In genomic region chr17:75978938-75979704, GRCh38 we compare ENCODE assay signal across 8 cellular contexts. TPM values are rescaled to one million over a fixed set of nuclear protein-coding genes. Genes with fewer than 3 reads are reported as not detected.
DNase-seq lines count a peak whose midpoint lies in the region; ATAC-seq, FAIRE-seq and TF ChIP-seq lines count a peak whose summit lies in the region.

Gene ACOX1 (minus strand): TSS chr17:75979166. CDS start chr17:75979073, 93 bp downstream.
Gene TEN1 (plus strand): TSS chr17:75979240. CDS start chr17:75986193, 6,953 bp downstream.

- no peaks in the 10 kb centered on the region for H3K9me2 ChIP-seq in OCI-LY1 (ENCODE audit: low read depth, low read length)

- H3K9me3 Mint-ChIP-seq in mesothelial cell of epicardium = no peaks in the 10 kb centered on the region

- H3K4me1 Mint-ChIP-seq in mesothelial cell of epicardium = peaks cover 71% of the 10 kb centered on the region

- no peaks in the 10 kb centered on the region for H4K20me1 ChIP-seq in OCI-LY1 (ENCODE audit: insufficient read depth, low read length)

- H3F3A ChIP-seq in OCI-LY1 (ENCODE audit: insufficient read depth, low read length) = no peaks in the 10 kb centered on the region

- H3K4me1 ChIP-seq in HUES64 (ENCODE audit: insufficient read depth, low read length) = peaks cover 25% of the 10 kb centered on the region
- peaks cover 51% of the 10 kb centered on the region for H3K4me1 ChIP-seq in OCI-LY1 (ENCODE audit: insufficient read depth, low read length, severe bottlenecking)

- H3K36me3 ChIP-seq in HUES64 (ENCODE audit: insufficient read depth, low read length) = peaks cover 8% of the 10 kb centered on the region
- no peaks in the 10 kb centered on the region for H3K36me3 ChIP-seq in OCI-LY1 (ENCODE audit: insufficient read depth, low read length)

- peak within 1 kb of the TSS; percentile 83 for H3K9ac ChIP-seq in HUES64 (ENCODE audit: low read depth, low read length)
- H3K9ac ChIP-seq in OCI-LY1 (ENCODE audit: low read length) = peak within 1 kb of the TSS; percentile 96

- H3K9me3 ChIP-seq in HUES64 (ENCODE audit: insufficient read depth, low read depth, low read length) = no peaks in the 10 kb centered on the region
- no peaks in the 10 kb centered on the region for H3K9me3 ChIP-seq in OCI-LY1 (ENCODE audit: low read length)

- H3K27me3 ChIP-seq in HUES64 (ENCODE audit: insufficient read depth, low read length) = no peaks in the 10 kb centered on the region
- no peaks in the 10 kb centered on the region for H3K27me3 ChIP-seq in OCI-LY1 (ENCODE audit: insufficient read depth, low read length)

- H3K4me3 ChIP-seq in HUES64 (ENCODE audit: low read length) = peak within 1 kb of the TSS; percentile 74
- peak within 1 kb of the TSS; percentile 83 for H3K4me3 ChIP-seq in OCI-LY1 (ENCODE audit: low read depth, low read length, poor library complexity, severe bottlenecking)

- H3K36me3 Mint-ChIP-seq in mesothelial cell of epicardium = peaks cover 17% of the 10 kb centered on the region

- no peaks in the 10 kb centered on the region for H3K79me2 ChIP-seq in OCI-LY1 (ENCODE audit: insufficient read depth, low read length)

- TF ChIP-seq CTCF in OCI-LY1 (IDR thresholded peaks at IDR 0.05; ENCODE audit: low read length) (peak; percentile 18; the same call in 1 of the 2 replicates), mesothelial cell of epicardium (IDR thresholded peaks at IDR 0.05; ENCODE audit: unreplicated experiment) (peak; percentile 48)

- H3K4me3 Mint-ChIP-seq in mesothelial cell of epicardium = peak within 1 kb of the TSS; percentile 80

- FAIRE-seq in endometrium (lab: Jason Lieb, UNC) = peak; percentile 80

- peak within 1 kb of the TSS; percentile 98 for H3K4me2 ChIP-seq in OCI-LY1 (ENCODE audit: low read length)

- WGBS in HUES64 = under 1% methylated on average over 72 of the region's 72 CpGs

- H3K27ac ChIP-seq in HUES64 (ENCODE audit: low read depth, low read length) (peak within 1 kb of the TSS; percentile 98), OCI-LY1 (ENCODE audit: low read depth, low read length, poor library complexity, severe bottlenecking) (peak within 1 kb of the TSS; percentile 81)

- H2AFZ ChIP-seq in OCI-LY1 (ENCODE audit: low read length) = no peak within 1 kb of the TSS

- no peaks in the 10 kb centered on the region for H3K27me3 Mint-ChIP-seq in mesothelial cell of epicardium (ENCODE audit: low read depth)

- ATAC-seq in GM21423 (IDR thresholded peaks at IDR 0.05; ENCODE audit: unreplicated experiment) = peak; percentile 91

- DNase-seq in D341Med (ENCODE audit: low spot score) (peak; percentile 99), mesothelial cell of epicardium (ENCODE audit: low spot score in 2 of 2, unreplicated experiment in 2 of 2) (peak; percentile 96)
- peak; percentile 95 for DNase-seq in activated CD8-positive, alpha-beta memory T cell treated with anti-CD3 and anti-CD28 coated beads, Interleukin-2, amount 50 U/mL, for 4 hours
- peak; percentile 94 for DNase-seq in stimulated activated CD8-positive, alpha-beta memory T cell treated with anti-CD3 and anti-CD28 coated beads, Interleukin-15, amount 100 ng/mL, for 48 hours (ENCODE audit: low read depth in 2 of 2)

- peak within 1 kb of the TSS; percentile 100 for H3K27ac Mint-ChIP-seq in mesothelial cell of epicardium

RNA-seq across cellular contexts. Expression of gene ACOX1, which starts in this region (rescaled TPM):
- 11.1 TPM for polyA plus RNA-seq in HUES64 (2013, experiment 1 of 2)
- polyA plus RNA-seq in HUES64 (2013, experiment 2 of 2) = 9.8 TPM
- total RNA-seq in mesothelial cell of epicardium = 52.2 to 57.5 TPM (median 54.3 TPM) in 3 replicates

RNA-seq across cellular contexts. Expression of gene TEN1, which starts in this region (rescaled TPM):
- polyA plus RNA-seq in HUES64 (2013, experiment 1 of 2) = 14.0 TPM
- 12.0 TPM for polyA plus RNA-seq in HUES64 (2013, experiment 2 of 2)
- 35.5 to 39.4 TPM (median 37.5 TPM) in 3 replicates for total RNA-seq in mesothelial cell of epicardium

Comparison
In these comparisons a context has a peak if more than half of its experiments do, and no peak if none do; other contexts are left out.
1. Peak in every context shown above with its lines: DNase-seq, ATAC-seq, H3K4me3 ChIP-seq and H3K27ac ChIP-seq.